20 cellular contexts compared by ENCODE assay signal in the genomic region with DNA sequence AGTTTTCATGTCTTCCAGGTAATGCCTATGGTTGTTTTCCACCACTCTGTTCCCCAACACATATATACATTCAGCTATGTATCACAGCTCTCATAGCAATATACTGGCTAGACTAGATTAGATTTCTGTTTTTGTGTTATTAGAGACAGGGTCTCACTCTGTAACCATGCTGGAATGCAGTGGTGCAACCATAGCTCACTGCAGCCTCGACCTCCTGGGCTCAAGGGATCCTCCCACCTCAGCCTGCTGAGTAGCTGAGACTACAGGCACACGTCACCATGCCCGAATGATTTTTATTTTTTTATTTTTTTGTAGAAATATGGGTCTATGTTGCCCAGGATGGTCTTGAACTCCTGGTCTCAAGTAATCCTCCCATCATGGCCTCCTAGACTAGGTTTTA.
"Had no signal": no experiment of that assay in that cellular context is flagged by ENCODE, and none has a peak within 500 bp of the region (broad histone marks: within the 10 kb centered on the region; RNA-seq: fewer than 3 reads in every experiment).

No MANE protein-coding gene starts in this region.

- DNase-seq: KBM-7, MV-4-11, NCI-H1048, NCI-H1105, NCI-H1417, NCI-H1436 treated with DMSO at 0.1 percent for 48 hours, NCI-H1694, NCI-H187 treated with DMSO at 0.1 percent for 48 hours, NCI-H2029 treated with DMSO at 0.1 percent for 48 hours, NCI-H2107, NCI-H2227 treated with DMSO at 0.1 percent for 48 hours, NCI-H446, NCI-H510A, NCI-H524 treated with DMSO at 0.1 percent for 48 hours, NCI-H69, NCI-H774, Right ventricle myocardium superior, RPMI8226, SK-N-SH had no signal

- H3K9me3 Mint-ChIP-seq: IgD-negative memory B cell had no signal

- H3K27me3 Mint-ChIP-seq: IgD-negative memory B cell had no signal

- H3K4me1 Mint-ChIP-seq: IgD-negative memory B cell had no signal

- H3K4me3 Mint-ChIP-seq: IgD-negative memory B cell had no signal

- H3K27ac Mint-ChIP-seq: IgD-negative memory B cell had no signal
